Comparison of ENCODE assay signal across 19 cellular contexts in genomic region chr7:114533151-114533550, GRCh38.
A peak's percentile ranks its signal among the peaks of the same experiment; 100 is the strongest.
DNase-seq lines count a peak whose midpoint lies in the region; TF ChIP-seq lines count a peak whose summit lies in the region.
"Had no signal": no experiment of that assay in that cellular context is flagged by ENCODE, and none has a peak within 500 bp of the region (broad histone marks: within the 10 kb centered on the region; RNA-seq: fewer than 3 reads in every experiment).

No MANE protein-coding gene starts in this region.

- H3K4me1 Mint-ChIP-seq in CD14-positive monocyte: no peaks in the 10 kb centered on the region
- H3K4me1 Mint-ChIP-seq: CD8-positive, alpha-beta memory T cell; IgD-negative memory B cell had no signal

- no peaks in the 10 kb centered on the region; the same call in 1 of the 2 replicates for H3K9me3 ChIP-seq in BE2C
- H3K9me3 ChIP-seq: esophagus squamous epithelium, right lobe of liver, transverse colon had no signal

- no peaks in the 10 kb centered on the region for H3K36me3 ChIP-seq in BE2C
- H3K36me3 ChIP-seq: esophagus squamous epithelium, right lobe of liver, transverse colon had no signal

- no peak overlapping the region for H3K4me3 ChIP-seq in BE2C (ENCODE audit: low read depth, low read length)
- H3K4me3 ChIP-seq: esophagus squamous epithelium, right lobe of liver, transverse colon had no signal

- H3K27me3 Mint-ChIP-seq in CD14-positive monocyte (ENCODE audit: low read depth in 3 of 3): peaks cover 0 to 1% (median 0%) of the 10 kb centered on the region in 3 donors
- H3K27me3 Mint-ChIP-seq: activated CD8-positive, alpha-beta T cell treated with anti-CD3 and anti-CD28 coated beads for 36 hours; CD8-positive, alpha-beta memory T cell; dendritic cell treated with granulocyte-macrophage colony-stimulating factor and Interleukin-4, amounts not matched to agents 40 ng/mL and 50 ng/mL, for 4 days; IgD-negative memory B cell had no signal

- no peak overlapping the region for H3K4me3 Mint-ChIP-seq in CD14-positive monocyte
- H3K4me3 Mint-ChIP-seq: activated CD8-positive, alpha-beta T cell treated with anti-CD3 and anti-CD28 coated beads for 36 hours; CD8-positive, alpha-beta memory T cell; dendritic cell treated with granulocyte-macrophage colony-stimulating factor and Interleukin-4, amounts not matched to agents 40 ng/mL and 50 ng/mL, for 4 days; IgD-negative memory B cell; nephron progenitor cell had no signal

- TF ChIP-seq CTCF in BE2C (IDR thresholded peaks at IDR 0.05; ENCODE audit: low read depth, low read length) (no peak), CD14-positive monocyte (IDR thresholded peaks at IDR 0.05) (no peak)

- no peaks in the 10 kb centered on the region for H3K36me3 Mint-ChIP-seq in CD14-positive monocyte
- H3K36me3 Mint-ChIP-seq: CD8-positive, alpha-beta memory T cell; IgD-negative memory B cell had no signal

- intact Hi-C loops in CD14-positive monocyte (cut with micrococcal nuclease): no loop called here

- H3K4me1 ChIP-seq in BE2C: no peaks in the 10 kb centered on the region
- H3K4me1 ChIP-seq: right lobe of liver had no signal

- H3K9me3 Mint-ChIP-seq in CD14-positive monocyte: no peaks in the 10 kb centered on the region
- H3K9me3 Mint-ChIP-seq: activated CD8-positive, alpha-beta T cell treated with anti-CD3 and anti-CD28 coated beads for 36 hours; CD8-positive, alpha-beta memory T cell; dendritic cell treated with granulocyte-macrophage colony-stimulating factor and Interleukin-4, amounts not matched to agents 40 ng/mL and 50 ng/mL, for 4 days; IgD-negative memory B cell; nephron progenitor cell had no signal

- H3K27ac Mint-ChIP-seq in CD14-positive monocyte: no peak overlapping the region
- H3K27ac Mint-ChIP-seq: activated CD8-positive, alpha-beta T cell treated with anti-CD3 and anti-CD28 coated beads for 36 hours; CD8-positive, alpha-beta memory T cell; dendritic cell treated with granulocyte-macrophage colony-stimulating factor and Interleukin-4, amounts not matched to agents 40 ng/mL and 50 ng/mL, for 4 days; IgD-negative memory B cell; nephron progenitor cell had no signal

- DNase-seq in NCI-H510A treated with DMSO at 0.1 percent for 48 hours (lab: John Stamatoyannopoulos, UW) (peak; percentile 78), NCI-H510A (lab: John Stamatoyannopoulos, UW) (no peak), NCI-H748 (lab: John Stamatoyannopoulos, UW; ENCODE audit: unreplicated experiment) (peak; percentile 92), foreskin melanocyte (peak; percentile 28), medulla oblongata (ENCODE audit: extremely low spot score) (no peak), BE2C (no peak), KBM-7 (no peak), CD14-positive monocyte (ENCODE audit: low spot score) (no peak)
- DNase-seq: activated CD8-positive, alpha-beta T cell treated with anti-CD3 and anti-CD28 coated beads for 36 hours; activated gamma-delta T cell; CD8-positive, alpha-beta memory T cell; esophagus squamous epithelium; nephron progenitor cell; PC-3; right lobe of liver; stimulated activated CD4-positive, alpha-beta T cell treated with anti-CD3 and anti-CD28 coated beads, Interleukin-2, amount 100 ng/mL, for 48 hours; transverse colon had no signal

- in situ Hi-C loops in KBM-7 (cut with MboI; ENCODE audit: low pct_unique_long_range_greater_than_20kb, low sequenced_read_pairs): no loop called here

- H3K27me3 ChIP-seq in BE2C: no peaks in the 10 kb centered on the region
- H3K27me3 ChIP-seq: esophagus squamous epithelium, right lobe of liver, transverse colon had no signal

Comparison
In these comparisons a context has a peak if more than half of its experiments do, and no peak if none do; other contexts are left out.
1. DNase-seq: peak in NCI-H510A treated with DMSO at 0.1 percent for 48 hours (single experiment), NCI-H748 (single experiment) and foreskin melanocyte (single experiment); none in NCI-H510A (single experiment), medulla oblongata (single experiment), BE2C (single experiment), KBM-7 (single experiment) and CD14-positive monocyte (single experiment).